Comparison of ENCODE assay signal across 18 cellular contexts in the genomic region with DNA sequence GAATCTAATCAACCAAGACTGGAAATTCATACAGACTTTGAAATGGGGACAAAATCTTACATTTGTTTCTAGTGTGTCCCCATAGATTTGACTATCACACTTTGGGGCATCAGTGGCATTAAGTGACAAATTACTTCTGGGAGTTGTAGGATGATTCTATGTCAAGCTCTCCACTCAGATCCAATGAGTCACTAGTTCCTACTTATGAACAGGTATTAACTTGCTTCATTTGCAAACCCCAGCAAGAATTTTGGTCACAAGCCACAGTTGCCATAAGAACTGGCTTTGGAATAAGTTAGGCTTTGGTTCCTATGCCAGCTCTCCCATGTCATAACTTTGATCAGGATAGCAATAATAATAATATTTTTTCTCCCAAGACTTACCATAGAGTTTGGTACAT.
DNase-seq lines count a peak whose midpoint lies in the region; ATAC-seq, FAIRE-seq and TF ChIP-seq lines count a peak whose summit lies in the region.
"Had no signal": no experiment of that assay in that cellular context is flagged by ENCODE, and none has a peak within 500 bp of the region (broad histone marks: within the 10 kb centered on the region; RNA-seq: fewer than 3 reads in every experiment).

No MANE protein-coding gene starts in this region.

- H3K27me3 ChIP-seq in keratinocyte (ENCODE audit: control insufficient read depth, extremely low read depth, insufficient read depth, low read length) = no peaks in the 10 kb centered on the region

- no peaks in the 10 kb centered on the region for H4K20me1 ChIP-seq in keratinocyte (ENCODE audit: control insufficient read depth, extremely low read depth, insufficient read depth, low read length)

- H3K4me1 Mint-ChIP-seq in activated T-helper 17 cell treated with anti-CD3 and anti-CD28 coated beads, Interleukin-2, amount 50 U/mL, for 72 hours = peaks cover 6% of the 10 kb centered on the region

- H3K9me1 ChIP-seq in keratinocyte (ENCODE audit: control insufficient read depth, extremely low read depth, insufficient read depth, low read length) = no peaks in the 10 kb centered on the region

- no peaks in the 10 kb centered on the region for H3K36me3 ChIP-seq in keratinocyte (ENCODE audit: control insufficient read depth in 2 of 2, extremely low read depth in 1 of 2, insufficient read depth in 2 of 2, low read length in 2 of 2)

- H3K9me3 ChIP-seq in keratinocyte (ENCODE audit: control insufficient read depth, low read depth, low read length) = no peaks in the 10 kb centered on the region
- H3K9me3 ChIP-seq: SK-N-SH had no signal

- peak overlapping the region; percentile 7 for H3K9ac ChIP-seq in keratinocyte (ENCODE audit: control insufficient read depth, extremely low read depth, insufficient read depth, low read length)
- H3K9ac ChIP-seq: SK-N-SH had no signal

- H3K4me2 ChIP-seq in keratinocyte (ENCODE audit: control insufficient read depth, extremely low read depth, insufficient read depth, low read depth, low read length) = peak overlapping the region; percentile 73

- H2AFZ ChIP-seq in keratinocyte (ENCODE audit: control insufficient read depth, low read length) = no peak overlapping the region

- H3K27ac ChIP-seq in keratinocyte (ENCODE audit: control insufficient read depth, insufficient read depth, low read length) = peak overlapping the region; percentile 80

- no peak for TF ChIP-seq CTCF in keratinocyte (optimal IDR thresholded peaks at IDR 0.05 in 1 of 3, IDR thresholded peaks at IDR 0.05 in 1 of 3, conservative IDR thresholded peaks at IDR 0.05 in 1 of 3; ENCODE audit: extremely low read depth in 1 of 3, insufficient read depth in 2 of 3, low read length in 3 of 3)

- H3K4me1 ChIP-seq in keratinocyte (ENCODE audit: control insufficient read depth, extremely low read depth, insufficient read depth, low read length) = peaks cover 66% of the 10 kb centered on the region

- peak overlapping the region in 2 of 3 experiments; percentile 18 to 29 for H3K4me3 ChIP-seq in keratinocyte (ENCODE audit: control insufficient read depth in 2 of 3, extremely low read depth in 1 of 3, insufficient read depth in 2 of 3, low read depth in 1 of 3, low read length in 3 of 3)

- no peaks in the 10 kb centered on the region for H3K79me2 ChIP-seq in keratinocyte (ENCODE audit: control insufficient read depth, insufficient read depth, low read length)

- no peak for DNase-seq in GM19239 (ENCODE audit: insufficient read length, low spot score)
- peak; percentile 20 for DNase-seq in HT1080 (ENCODE audit: low read depth)
- peak; percentile 85 for DNase-seq in keratinocyte (ENCODE audit: low read depth, low spot score)
- no peak for DNase-seq in NCI-H2081 (lab: John Stamatoyannopoulos, UW)
- DNase-seq in activated naive CD4-positive, alpha-beta T cell treated with Interleukin-2 at 50 U/mL for 16 hours = no peak
- DNase-seq in NK-92 (lab: John Stamatoyannopoulos, UW; ENCODE audit: unreplicated experiment) = no peak
- DNase-seq in activated CD8-positive, alpha-beta memory T cell treated with anti-CD3 and anti-CD28 coated beads, Interleukin-2, amount 50 U/mL, for 48 hours = no peak
- DNase-seq: C1 segment of cervical spinal cord, H7, MV-4-11, NCI-H1417, NCI-H187 treated with DMSO at 0.1 percent for 48 hours, NCI-H2171, NCI-H446, SHP77, SK-N-SH had no signal

- peaks cover 26% of the 10 kb centered on the region for H3K27me3 Mint-ChIP-seq in activated T-helper 17 cell treated with anti-CD3 and anti-CD28 coated beads, Interleukin-2, amount 50 U/mL, for 72 hours

- ATAC-seq in activated T-helper 17 cell treated with anti-CD3 and anti-CD28 coated beads, Interleukin-2, amount 50 U/mL, for 72 hours (replicated peaks) = peak; percentile 28

- H3K36me3 Mint-ChIP-seq in activated T-helper 17 cell treated with anti-CD3 and anti-CD28 coated beads, Interleukin-2, amount 50 U/mL, for 72 hours (ENCODE audit: low read depth) = no peaks in the 10 kb centered on the region

- FAIRE-seq in GM19239 (lab: Jason Lieb, UNC) (peak; percentile 23), keratinocyte (lab: Jason Lieb, UNC) (no peak)
- FAIRE-seq: HTR-8/SVneo had no signal

- dilution Hi-C loops in keratinocyte (cut with MboI; ENCODE audit: extremely low pct_ligation_motif_present, low sequenced_read_pairs) = no loop called here

- H3K4me3 Mint-ChIP-seq in activated T-helper 17 cell treated with anti-CD3 and anti-CD28 coated beads, Interleukin-2, amount 50 U/mL, for 72 hours = no peak overlapping the region

- H3K9me3 Mint-ChIP-seq in activated T-helper 17 cell treated with anti-CD3 and anti-CD28 coated beads, Interleukin-2, amount 50 U/mL, for 72 hours = no peaks in the 10 kb centered on the region

- no peak overlapping the region for H3K27ac Mint-ChIP-seq in activated T-helper 17 cell treated with anti-CD3 and anti-CD28 coated beads, Interleukin-2, amount 50 U/mL, for 72 hours

Comparison
In these comparisons a context has a peak if more than half of its experiments do, and no peak if none do; other contexts are left out.
1. DNase-seq: peak in HT1080 (single experiment) and keratinocyte (single experiment); none in GM19239 (single experiment), NCI-H2081 (0 of 2), activated naive CD4-positive, alpha-beta T cell treated with Interleukin-2 at 50 U/mL for 16 hours (single experiment), NK-92 (single experiment) and activated CD8-positive, alpha-beta memory T cell treated with anti-CD3 and anti-CD28 coated beads, Interleukin-2, amount 50 U/mL, for 48 hours (single experiment).